ENCODE assay signal across 13 cellular contexts in genomic region chrX:150766351-150767044, GRCh38.
DNase-seq lines count a peak whose midpoint lies in the region; ATAC-seq and TF ChIP-seq lines count a peak whose summit lies in the region.
"Had no signal": no experiment of that assay in that cellular context is flagged by ENCODE, and none has a peak within 500 bp of the region (broad histone marks: within the 10 kb centered on the region; RNA-seq: fewer than 3 reads in every experiment).

No MANE protein-coding gene starts in this region.

- H3K9ac ChIP-seq in IMR-90 (ENCODE audit: low read depth, low read length) (no peak overlapping the region), mesendoderm (ENCODE audit: low read length) (no peak overlapping the region)

- BruUV-seq in IMR-90 (replicated peaks; lab: Mats Ljungman, UMichigan): no TSS peak

- no peak overlapping the region; the same call in 1 of the 2 replicates for H3K4ac ChIP-seq in IMR-90 (ENCODE audit: low read depth, low read length)
- no peak overlapping the region for H3K4ac ChIP-seq in mesendoderm (ENCODE audit: low read depth, low read length)

- H3K4me1 ChIP-seq in IMR-90 (ENCODE audit: control insufficient read depth, insufficient read depth, low read length) (peaks cover 9% of the 10 kb centered on the region), mesendoderm (ENCODE audit: control insufficient read depth, low read depth, low read length) (no peaks in the 10 kb centered on the region)

- H2BK120ac ChIP-seq in IMR-90 (ENCODE audit: low read depth, low read length) (no peak overlapping the region), mesendoderm (ENCODE audit: low read depth, low read length) (no peak overlapping the region)

- no peaks in the 10 kb centered on the region for H3K9me3 Mint-ChIP-seq in activated naive CD8-positive, alpha-beta T cell treated with anti-CD3 and anti-CD28 coated beads, Interleukin-2, amount 10 ng/mL, durations not matched to agents 7 days and 5 days

- no peak overlapping the region for H2BK20ac ChIP-seq in IMR-90 (ENCODE audit: low read depth, low read length)

- TF ChIP-seq CTCF in IMR-90 (conservative IDR thresholded peaks at IDR 0.05; ENCODE audit: low read depth, low read length): no peak

- H2AK9ac ChIP-seq in IMR-90 (replicated peaks; ENCODE audit: low read depth, low read length, poor library complexity): no peak overlapping the region

- H4K8ac ChIP-seq in IMR-90 (ENCODE audit: low read depth in 2 of 2, low read length in 2 of 2): no peak overlapping the region
- H4K8ac ChIP-seq in mesendoderm (ENCODE audit: low read depth, low read length): no peak overlapping the region

- DNase-seq in ELR (ENCODE audit: low read depth): peak; percentile 9
- DNase-seq in IMR-90: no peak
- no peak for DNase-seq in activated naive CD8-positive, alpha-beta T cell treated with anti-CD3 and anti-CD28 coated beads, Interleukin-2, amount 10 ng/mL, durations not matched to agents 7 days and 5 days
- DNase-seq in mesendoderm: peak; percentile 44
- no peak for DNase-seq in GM19240 (ENCODE audit: insufficient read length, low spot score)
- DNase-seq in NCI-H345 treated with DMSO at 0.1 percent for 48 hours (lab: John Stamatoyannopoulos, UW; ENCODE audit: unreplicated experiment): no peak
- DNase-seq: DMS153, NCI-H524 treated with DMSO at 0.1 percent for 48 hours, T-helper 2 cell had no signal

- H4K5ac ChIP-seq in IMR-90 (ENCODE audit: low read depth, low read length) (no peak overlapping the region), mesendoderm (ENCODE audit: low read length) (no peak overlapping the region)

- TF ChIP-seq RAD21 in IMR-90 (IDR thresholded peaks at IDR 0.05; ENCODE audit: low read length): no peak

- ATAC-seq in IMR-90 (ENCODE audit: low read depth) (no peak), HG02642 (IDR thresholded peaks at IDR 0.05; ENCODE audit: poor library complexity, unreplicated experiment) (no peak)
- ATAC-seq in activated naive CD8-positive, alpha-beta T cell treated with anti-CD3 and anti-CD28 coated beads, Interleukin-2, amount 10 ng/mL, durations not matched to agents 7 days and 5 days (ENCODE audit: low read depth): peak; percentile 36

- H3K4me2 ChIP-seq in IMR-90 (ENCODE audit: low read depth, low read length): no peak overlapping the region
- no peak overlapping the region for H3K4me2 ChIP-seq in mesendoderm (ENCODE audit: low read length)

- H3K4me1 Mint-ChIP-seq in activated naive CD8-positive, alpha-beta T cell treated with anti-CD3 and anti-CD28 coated beads, Interleukin-2, amount 10 ng/mL, durations not matched to agents 7 days and 5 days: no peaks in the 10 kb centered on the region

- H2AK5ac ChIP-seq in IMR-90 (ENCODE audit: low read depth, low read length) (peak overlapping the region; percentile 13; the same call in 1 of the 2 replicates), mesendoderm (ENCODE audit: low read length) (no peak overlapping the region)

- POLR2A ChIA-PET in IMR-90 (lab: Charles Lee; ENCODE audit: unreplicated experiment): no interaction called here
- POLR2A ChIA-PET in activated naive CD8-positive, alpha-beta T cell treated with anti-CD3 and anti-CD28 coated beads, Interleukin-2, amount 10 ng/mL, durations not matched to agents 7 days and 5 days (lab: Charles Lee): no interaction called here

- no peaks in the 10 kb centered on the region for H3K27me3 Mint-ChIP-seq in activated naive CD8-positive, alpha-beta T cell treated with anti-CD3 and anti-CD28 coated beads, Interleukin-2, amount 10 ng/mL, durations not matched to agents 7 days and 5 days
- H3K27me3 Mint-ChIP-seq: progenitor cell of endocrine pancreas had no signal

- 0 out of 2 replicates have a peak, but pooled peaks cover 2% of the 10 kb centered on the region for H3K9me1 ChIP-seq in IMR-90 (ENCODE audit: insufficient read depth, low read length)

- H2BK5ac ChIP-seq in IMR-90 (ENCODE audit: low read depth, low read length, poor library complexity, severe bottlenecking) (no peak overlapping the region), mesendoderm (ENCODE audit: low read length) (no peak overlapping the region)

- no peaks in the 10 kb centered on the region; the same call in 1 of the 2 replicates for H3K36me3 ChIP-seq in IMR-90 (ENCODE audit: control insufficient read depth, insufficient read depth, low read length)
- H3K36me3 ChIP-seq in mesendoderm (ENCODE audit: control insufficient read depth, insufficient read depth, low read length): no peaks in the 10 kb centered on the region

- 76% methylated on average over 4 of the region's 13 CpGs; no CpG with 5 or more reads in 1 of the 2 experiments for WGBS in IMR-90 (ENCODE audit: extremely low coverage in 2 of 2, insufficient read length in 1 of 2), 2 experiments
- no CpG with 5 or more reads among the region's 13 CpGs for WGBS in mesendoderm (ENCODE audit: extremely low coverage, insufficient coverage, low lambda C conversion rate)

- H2BK15ac ChIP-seq in IMR-90 (ENCODE audit: low read depth, low read length) (no peak overlapping the region), mesendoderm (replicated peaks; ENCODE audit: low read depth) (no peak overlapping the region)

- intact Hi-C loops in IMR-90 (cut with micrococcal nuclease): loop anchor here (1.0 kb wide), 1 partner anchor 316 kb away; no protein-coding TSS in a partner anchor

- H2AFZ ChIP-seq in IMR-90 (replicated peaks; ENCODE audit: low read length, poor library complexity): no peak overlapping the region

- H3K14ac ChIP-seq in IMR-90 (replicated peaks; ENCODE audit: low read depth, low read length): peak overlapping the region; percentile 52; the same call in 1 of the 2 replicates

- H3K23ac ChIP-seq in IMR-90 (ENCODE audit: low read depth, low read length): no peak overlapping the region
- H3K23ac ChIP-seq in mesendoderm (ENCODE audit: low read length): no peak overlapping the region

- H3K4me3 Mint-ChIP-seq in activated naive CD8-positive, alpha-beta T cell treated with anti-CD3 and anti-CD28 coated beads, Interleukin-2, amount 10 ng/mL, durations not matched to agents 7 days and 5 days: no peak overlapping the region

- no peaks in the 10 kb centered on the region; the same call in 1 of the 2 replicates for H4K20me1 ChIP-seq in IMR-90 (ENCODE audit: insufficient read depth, low read length)

- no peaks in the 10 kb centered on the region; the same call in 1 of the 2 replicates for H3K9me3 ChIP-seq in IMR-90 (ENCODE audit: control insufficient read depth, insufficient read depth, low read length)
- H3K9me3 ChIP-seq: stomach had no signal

- no peak overlapping the region for H3K56ac ChIP-seq in IMR-90 (ENCODE audit: extremely low read depth, insufficient read depth, low read length)
- no peak overlapping the region for H3K56ac ChIP-seq in mesendoderm (ENCODE audit: low read length)

- H4K91ac ChIP-seq in IMR-90 (ENCODE audit: insufficient read depth, low read depth, low read length): no peak overlapping the region

- no peaks in the 10 kb centered on the region for H3K27me3 ChIP-seq in IMR-90 (ENCODE audit: control insufficient read depth, insufficient read depth, low read length)
- H3K27me3 ChIP-seq in mesendoderm (ENCODE audit: insufficient read depth, low read length, poor library complexity): no peaks in the 10 kb centered on the region
- H3K27me3 ChIP-seq: stomach had no signal

- no peaks in the 10 kb centered on the region for H3K36me3 Mint-ChIP-seq in activated naive CD8-positive, alpha-beta T cell treated with anti-CD3 and anti-CD28 coated beads, Interleukin-2, amount 10 ng/mL, durations not matched to agents 7 days and 5 days

- no peaks in the 10 kb centered on the region for H3K79me2 ChIP-seq in mesendoderm (ENCODE audit: control insufficient read depth, insufficient read depth, low read length)

- H3K79me1 ChIP-seq in IMR-90 (ENCODE audit: low read depth in 1 of 2, low read length in 2 of 2) (no peaks in the 10 kb centered on the region), mesendoderm (ENCODE audit: low read length) (no peaks in the 10 kb centered on the region)

- H3K18ac ChIP-seq in IMR-90 (ENCODE audit: low read depth, low read length): no peak overlapping the region
- no peak overlapping the region for H3K18ac ChIP-seq in mesendoderm (ENCODE audit: low read length)

- CTCF ChIA-PET in IMR-90 (lab: Yijun Ruan, JAX): interaction anchor here (1.0 kb wide), 1 partner anchor 315 kb away, joined by 4 read pairs; no protein-coding TSS in a partner anchor

- dilution Hi-C loops in IMR-90 (cut with HindIII; ENCODE audit: low sequenced_read_pairs, unreplicated experiment): no loop called here

- H3K4me3 ChIP-seq in IMR-90 (ENCODE audit: insufficient read depth, low read depth, low read length) (no peak overlapping the region), mesendoderm (ENCODE audit: low read length) (no peak overlapping the region)
- H3K4me3 ChIP-seq: lung, stomach had no signal

- in situ Hi-C loops in IMR-90 (cut with MboI; ENCODE audit: low sequenced_read_pairs): no loop called here

- TF ChIP-seq POLR2A in IMR-90 (IDR thresholded peaks at IDR 0.05; ENCODE audit: low read depth, low read length): no peak

- H3K27ac Mint-ChIP-seq in activated naive CD8-positive, alpha-beta T cell treated with anti-CD3 and anti-CD28 coated beads, Interleukin-2, amount 10 ng/mL, durations not matched to agents 7 days and 5 days: no peak overlapping the region
- H3K27ac Mint-ChIP-seq: progenitor cell of endocrine pancreas had no signal

- H3K27ac ChIP-seq in IMR-90 (ENCODE audit: insufficient read depth, low read length): no peak overlapping the region
- no peak overlapping the region for H3K27ac ChIP-seq in mesendoderm (ENCODE audit: low read depth, low read length)
- H3K27ac ChIP-seq: stomach had no signal

TF ChIP-seq in IMR-90, 13 proteins besides CTCF, POLR2A, EP300 and RAD21 (continues in another document):
- no peak for TF ChIP-seq BHLHE40 (IDR thresholded peaks at IDR 0.05; ENCODE audit: low read depth, low read length)
- no peak for TF ChIP-seq RCOR1 (IDR thresholded peaks at IDR 0.05; ENCODE audit: insufficient replicate concordance, low read length)
- no peak for TF ChIP-seq MAZ (IDR thresholded peaks at IDR 0.05; ENCODE audit: borderline replicate concordance, low read depth, low read length)
- no peak for TF ChIP-seq NFE2L2 (IDR thresholded peaks at IDR 0.05; ENCODE audit: low read depth, low read length)
- no peak for TF ChIP-seq CHD1 (IDR thresholded peaks at IDR 0.05; ENCODE audit: low read depth, low read length)
- TF ChIP-seq RFX5 (IDR thresholded peaks at IDR 0.05; ENCODE audit: low read depth, low read length): no peak
- TF ChIP-seq FOS (IDR thresholded peaks at IDR 0.05; ENCODE audit: low read depth, low read length): no peak
- TF ChIP-seq MXI1 (IDR thresholded peaks at IDR 0.05; ENCODE audit: borderline replicate concordance, low read depth, low read length): no peak
- TF ChIP-seq CEBPB (IDR thresholded peaks at IDR 0.05; ENCODE audit: low read depth, low read length): no peak

Comparison
In these comparisons a context has a peak if more than half of its experiments do, and no peak if none do; other contexts are left out.
1. DNase-seq: peak in ELR (single experiment) and mesendoderm (single experiment); none in IMR-90 (single experiment), activated naive CD8-positive, alpha-beta T cell treated with anti-CD3 and anti-CD28 coated beads, Interleukin-2, amount 10 ng/mL, durations not matched to agents 7 days and 5 days (single experiment), GM19240 (single experiment) and NCI-H345 treated with DMSO at 0.1 percent for 48 hours (single experiment).